ENCODE assay signal across 1 cellular context in genomic region chr1:39852214-39852791, GRCh38.
TF ChIP-seq lines count a peak whose summit lies in the region.

No MANE protein-coding gene starts in this region.

TF ChIP-seq in HepG2, 621 proteins besides CTCF, POLR2A, EP300 and RAD21 (continued from another document and continues in another):
- TF ChIP-seq, protein P1, sequence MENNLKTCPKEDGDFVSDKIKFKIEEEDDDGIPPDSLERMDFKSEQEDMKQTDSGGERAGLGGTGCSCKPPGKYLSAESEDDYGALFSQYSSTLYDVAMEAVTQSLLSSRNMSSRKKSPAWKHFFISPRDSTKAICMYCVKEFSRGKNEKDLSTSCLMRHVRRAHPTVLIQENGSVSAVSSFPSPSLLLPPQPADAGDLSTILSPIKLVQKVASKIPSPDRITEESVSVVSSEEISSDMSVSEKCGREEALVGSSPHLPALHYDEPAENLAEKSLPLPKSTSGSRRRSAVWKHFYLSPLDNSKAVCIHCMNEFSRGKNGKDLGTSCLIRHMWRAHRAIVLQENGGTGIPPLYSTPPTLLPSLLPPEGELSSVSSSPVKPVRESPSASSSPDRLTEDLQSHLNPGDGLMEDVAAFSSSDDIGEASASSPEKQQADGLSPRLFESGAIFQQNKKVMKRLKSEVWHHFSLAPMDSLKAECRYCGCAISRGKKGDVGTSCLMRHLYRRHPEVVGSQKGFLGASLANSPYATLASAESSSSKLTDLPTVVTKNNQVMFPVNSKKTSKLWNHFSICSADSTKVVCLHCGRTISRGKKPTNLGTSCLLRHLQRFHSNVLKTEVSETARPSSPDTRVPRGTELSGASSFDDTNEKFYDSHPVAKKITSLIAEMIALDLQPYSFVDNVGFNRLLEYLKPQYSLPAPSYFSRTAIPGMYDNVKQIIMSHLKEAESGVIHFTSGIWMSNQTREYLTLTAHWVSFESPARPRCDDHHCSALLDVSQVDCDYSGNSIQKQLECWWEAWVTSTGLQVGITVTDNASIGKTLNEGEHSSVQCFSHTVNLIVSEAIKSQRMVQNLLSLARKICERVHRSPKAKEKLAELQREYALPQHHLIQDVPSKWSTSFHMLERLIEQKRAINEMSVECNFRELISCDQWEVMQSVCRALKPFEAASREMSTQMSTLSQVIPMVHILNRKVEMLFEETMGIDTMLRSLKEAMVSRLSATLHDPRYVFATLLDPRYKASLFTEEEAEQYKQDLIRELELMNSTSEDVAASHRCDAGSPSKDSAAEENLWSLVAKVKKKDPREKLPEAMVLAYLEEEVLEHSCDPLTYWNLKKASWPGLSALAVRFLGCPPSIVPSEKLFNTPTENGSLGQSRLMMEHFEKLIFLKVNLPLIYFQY (CRISPR knock-in tag; IDR thresholded peaks at IDR 0.05; ENCODE audit: borderline replicate concordance): no peak
- TF ChIP-seq ZFX (CRISPR knock-in tag; IDR thresholded peaks at IDR 0.05; ENCODE audit: low read depth) (no peak), ZNF547 (CRISPR knock-in tag; IDR thresholded peaks at IDR 0.05) (no peak), ARID2 (CRISPR knock-in tag; IDR thresholded peaks at IDR 0.05; ENCODE audit: borderline replicate concordance) (no peak), KLF16 (CRISPR knock-in tag; IDR thresholded peaks at IDR 0.05) (peak in 1 of 2 experiments; percentile 48; a peak in 1 of 4 replicates), GATAD1 (CRISPR knock-in tag; IDR thresholded peaks at IDR 0.05) (peak; percentile 51; the same call in 1 of the 2 replicates), ZNF251 (CRISPR knock-in tag; IDR thresholded peaks at IDR 0.05) (no peak), SAP130 (CRISPR knock-in tag; IDR thresholded peaks at IDR 0.05; ENCODE audit: low read depth) (peak; percentile 64; the same call in 1 of the 2 replicates), ISL2 (CRISPR knock-in tag; IDR thresholded peaks at IDR 0.05) (peak; percentile 81), DR1 (CRISPR knock-in tag; IDR thresholded peaks at IDR 0.05) (no peak), ZMAT3 (CRISPR knock-in tag; conservative IDR thresholded peaks at IDR 0.05) (no peak), ZNF512B (CRISPR knock-in tag; IDR thresholded peaks at IDR 0.05; ENCODE audit: borderline replicate concordance) (no peak), HMG20B (CRISPR knock-in tag; conservative IDR thresholded peaks at IDR 0.05) (no peak), ATF3 (CRISPR knock-in tag; IDR thresholded peaks at IDR 0.05) (0 out of 2 replicates have a peak, but pooled peaks have one; percentile 18), ZNF207 (IDR thresholded peaks at IDR 0.05; ENCODE audit: borderline replicate concordance) (no peak), ZNF280B (CRISPR knock-in tag; IDR thresholded peaks at IDR 0.05; ENCODE audit: borderline replicate concordance) (no peak), MLX (CRISPR knock-in tag; IDR thresholded peaks at IDR 0.05) (peak; percentile 40; the same call in 1 of the 2 replicates), ZFP37 (CRISPR knock-in tag; IDR thresholded peaks at IDR 0.05; ENCODE audit: borderline replicate concordance) (0 out of 2 replicates have a peak, but pooled peaks have one; percentile 45), SIN3B (IDR thresholded peaks at IDR 0.05; ENCODE audit: low read length) (no peak), MYPOP (CRISPR knock-in tag; IDR thresholded peaks at IDR 0.05) (peak; percentile 29; the same call in 1 of the 2 replicates), KMT2B (CRISPR knock-in tag; IDR thresholded peaks at IDR 0.05) (0 out of 2 replicates have a peak, but pooled peaks have one; percentile 18), ZIK1 (CRISPR knock-in tag; IDR thresholded peaks at IDR 0.05; ENCODE audit: borderline replicate concordance, low read depth) (no peak), MIXL1 (CRISPR knock-in tag; IDR thresholded peaks at IDR 0.05) (peak; percentile 96), ZNF737 (CRISPR knock-in tag; IDR thresholded peaks at IDR 0.05; ENCODE audit: borderline replicate concordance) (no peak), BCL6 (CRISPR knock-in tag; IDR thresholded peaks at IDR 0.05) (peak; percentile 62), STAG1 (CRISPR knock-in tag; IDR thresholded peaks at IDR 0.05) (0 out of 2 replicates have a peak, but pooled peaks have one; percentile 4), HNF4G (IDR thresholded peaks at IDR 0.05; ENCODE audit: borderline replicate concordance, low read depth, low read length) (peak; percentile 10; the same call in 1 of the 2 replicates), HNF4G (CRISPR knock-in tag; IDR thresholded peaks at IDR 0.05; ENCODE audit: borderline replicate concordance, low read depth) (no peak)
- TF ChIP-seq, protein P2, sequence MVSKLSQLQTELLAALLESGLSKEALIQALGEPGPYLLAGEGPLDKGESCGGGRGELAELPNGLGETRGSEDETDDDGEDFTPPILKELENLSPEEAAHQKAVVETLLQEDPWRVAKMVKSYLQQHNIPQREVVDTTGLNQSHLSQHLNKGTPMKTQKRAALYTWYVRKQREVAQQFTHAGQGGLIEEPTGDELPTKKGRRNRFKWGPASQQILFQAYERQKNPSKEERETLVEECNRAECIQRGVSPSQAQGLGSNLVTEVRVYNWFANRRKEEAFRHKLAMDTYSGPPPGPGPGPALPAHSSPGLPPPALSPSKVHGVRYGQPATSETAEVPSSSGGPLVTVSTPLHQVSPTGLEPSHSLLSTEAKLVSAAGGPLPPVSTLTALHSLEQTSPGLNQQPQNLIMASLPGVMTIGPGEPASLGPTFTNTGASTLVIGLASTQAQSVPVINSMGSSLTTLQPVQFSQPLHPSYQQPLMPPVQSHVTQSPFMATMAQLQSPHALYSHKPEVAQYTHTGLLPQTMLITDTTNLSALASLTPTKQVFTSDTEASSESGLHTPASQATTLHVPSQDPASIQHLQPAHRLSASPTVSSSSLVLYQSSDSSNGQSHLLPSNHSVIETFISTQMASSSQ (IDR thresholded peaks at IDR 0.05; ENCODE audit: low read depth): peak; percentile 39; the same call in 1 of the 2 replicates
- TF ChIP-seq, protein P2 (CRISPR knock-in tag; IDR thresholded peaks at IDR 0.05; ENCODE audit: borderline replicate concordance): no peak
- TF ChIP-seq, protein P3, sequence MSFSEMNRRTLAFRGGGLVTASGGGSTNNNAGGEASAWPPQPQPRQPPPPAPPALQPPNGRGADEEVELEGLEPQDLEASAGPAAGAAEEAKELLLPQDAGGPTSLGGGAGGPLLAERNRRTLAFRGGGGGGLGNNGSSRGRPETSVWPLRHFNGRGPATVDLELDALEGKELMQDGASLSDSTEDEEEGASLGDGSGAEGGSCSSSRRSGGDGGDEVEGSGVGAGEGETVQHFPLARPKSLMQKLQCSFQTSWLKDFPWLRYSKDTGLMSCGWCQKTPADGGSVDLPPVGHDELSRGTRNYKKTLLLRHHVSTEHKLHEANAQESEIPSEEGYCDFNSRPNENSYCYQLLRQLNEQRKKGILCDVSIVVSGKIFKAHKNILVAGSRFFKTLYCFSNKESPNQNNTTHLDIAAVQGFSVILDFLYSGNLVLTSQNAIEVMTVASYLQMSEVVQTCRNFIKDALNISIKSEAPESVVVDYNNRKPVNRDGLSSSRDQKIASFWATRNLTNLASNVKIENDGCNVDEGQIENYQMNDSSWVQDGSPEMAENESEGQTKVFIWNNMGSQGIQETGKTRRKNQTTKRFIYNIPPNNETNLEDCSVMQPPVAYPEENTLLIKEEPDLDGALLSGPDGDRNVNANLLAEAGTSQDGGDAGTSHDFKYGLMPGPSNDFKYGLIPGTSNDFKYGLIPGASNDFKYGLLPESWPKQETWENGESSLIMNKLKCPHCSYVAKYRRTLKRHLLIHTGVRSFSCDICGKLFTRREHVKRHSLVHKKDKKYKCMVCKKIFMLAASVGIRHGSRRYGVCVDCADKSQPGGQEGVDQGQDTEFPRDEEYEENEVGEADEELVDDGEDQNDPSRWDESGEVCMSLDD (CRISPR knock-in tag; IDR thresholded peaks at IDR 0.05; ENCODE audit: borderline replicate concordance): no peak
- TF ChIP-seq, protein P4, sequence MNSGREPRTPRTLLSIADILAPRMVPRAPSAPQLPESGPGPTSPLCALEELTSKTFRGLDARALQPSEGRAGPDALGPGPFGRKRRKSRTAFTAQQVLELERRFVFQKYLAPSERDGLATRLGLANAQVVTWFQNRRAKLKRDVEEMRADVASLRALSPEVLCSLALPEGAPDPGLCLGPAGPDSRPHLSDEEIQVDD (CRISPR knock-in tag; IDR thresholded peaks at IDR 0.05; ENCODE audit: borderline replicate concordance): no peak
- TF ChIP-seq, protein P5, sequence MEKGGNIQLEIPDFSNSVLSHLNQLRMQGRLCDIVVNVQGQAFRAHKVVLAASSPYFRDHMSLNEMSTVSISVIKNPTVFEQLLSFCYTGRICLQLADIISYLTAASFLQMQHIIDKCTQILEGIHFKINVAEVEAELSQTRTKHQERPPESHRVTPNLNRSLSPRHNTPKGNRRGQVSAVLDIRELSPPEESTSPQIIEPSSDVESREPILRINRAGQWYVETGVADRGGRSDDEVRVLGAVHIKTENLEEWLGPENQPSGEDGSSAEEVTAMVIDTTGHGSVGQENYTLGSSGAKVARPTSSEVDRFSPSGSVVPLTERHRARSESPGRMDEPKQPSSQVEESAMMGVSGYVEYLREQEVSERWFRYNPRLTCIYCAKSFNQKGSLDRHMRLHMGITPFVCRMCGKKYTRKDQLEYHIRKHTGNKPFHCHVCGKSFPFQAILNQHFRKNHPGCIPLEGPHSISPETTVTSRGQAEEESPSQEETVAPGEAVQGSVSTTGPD (CRISPR knock-in tag; IDR thresholded peaks at IDR 0.05): no peak
